Comparison of ENCODE assay signal across 15 cellular contexts in the genomic region with DNA sequence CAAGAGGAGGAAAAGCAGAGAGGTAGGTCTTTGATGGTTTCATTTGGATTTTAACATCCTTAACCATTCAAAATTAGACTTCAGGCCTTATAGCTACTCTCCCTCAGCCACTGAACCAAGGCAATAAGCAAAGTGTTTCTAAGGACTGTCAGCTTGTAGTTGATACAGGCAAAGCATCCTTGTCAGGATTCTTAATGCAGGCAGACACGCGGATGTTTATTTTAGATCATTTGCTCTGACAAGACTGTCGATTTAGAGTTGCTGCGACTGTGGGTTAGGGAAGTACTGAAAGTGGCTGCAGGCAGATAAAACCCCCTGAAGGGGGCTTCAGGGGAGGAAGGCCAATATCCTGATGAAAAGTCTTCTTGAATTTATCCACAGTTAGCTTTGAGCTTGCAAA. TPM values are rescaled to one million over a fixed set of nuclear protein-coding genes. Genes with fewer than 3 reads are reported as not detected.
DNase-seq lines count a peak whose midpoint lies in the region; ATAC-seq and TF ChIP-seq lines count a peak whose summit lies in the region.
"Had no signal": no experiment of that assay in that cellular context is flagged by ENCODE, and none has a peak within 500 bp of the region (broad histone marks: within the 10 kb centered on the region; RNA-seq: fewer than 3 reads in every experiment).

No MANE protein-coding gene starts in this region.

- peaks cover 5% of the 10 kb centered on the region for H3K4me1 Mint-ChIP-seq in nephron progenitor cell
- no peaks in the 10 kb centered on the region for H3K4me1 Mint-ChIP-seq in CD4-positive, alpha-beta T cell (ENCODE audit: low read depth)
- H3K4me1 Mint-ChIP-seq: B cell; CD4-positive, alpha-beta memory T cell had no signal

- no peak overlapping the region for H3K27ac ChIP-seq in CD4-positive, alpha-beta T cell (ENCODE audit: low read depth, low read length)
- H3K27ac ChIP-seq: GM23248 had no signal

- intact Hi-C loops in CD4-positive, alpha-beta T cell (cut with DNase I, micrococcal nuclease): no loop called here

- TF ChIP-seq CTCF in nephron progenitor cell (IDR thresholded peaks at IDR 0.05): no peak
- TF ChIP-seq CTCF in CD4-positive, alpha-beta T cell (IDR thresholded peaks at IDR 0.05): no peak

- DNase-seq in NCI-H82 (lab: John Stamatoyannopoulos, UW) (peak; percentile 2), NCI-H82 treated with DMSO at 0.1 percent for 48 hours (lab: John Stamatoyannopoulos, UW; ENCODE audit: unreplicated experiment) (no peak), nephron progenitor cell (no peak), NCI-H526 (lab: John Stamatoyannopoulos, UW) (no peak), ureter (ENCODE audit: low spot score) (no peak)
- no peak for DNase-seq in CD4-positive, alpha-beta T cell
- DNase-seq: C1 segment of cervical spinal cord; CD4-positive, alpha-beta memory T cell; DMS153; DMS79 treated with DMSO at 0.1 percent for 48 hours; EL; GM23248; H7 had no signal

- no peaks in the 10 kb centered on the region for H3K9me3 ChIP-seq in CD4-positive, alpha-beta T cell (ENCODE audit: control insufficient read depth, low read length)

- H3K27me3 Mint-ChIP-seq in nephron progenitor cell (ENCODE audit: low read depth, poor library complexity): no peaks in the 10 kb centered on the region
- H3K27me3 Mint-ChIP-seq in CD4-positive, alpha-beta T cell: no peaks in the 10 kb centered on the region
- H3K27me3 Mint-ChIP-seq: CD4-positive, alpha-beta memory T cell had no signal

- H3K27me3 ChIP-seq in CD4-positive, alpha-beta T cell (ENCODE audit: control insufficient read depth, insufficient read depth, low read length): no peaks in the 10 kb centered on the region

- H3K4me3 Mint-ChIP-seq in nephron progenitor cell: no peak overlapping the region
- no peak overlapping the region for H3K4me3 Mint-ChIP-seq in CD4-positive, alpha-beta T cell
- H3K4me3 Mint-ChIP-seq: B cell; CD4-positive, alpha-beta memory T cell had no signal

- ATAC-seq in CD4-positive, alpha-beta T cell (ENCODE audit: poor library complexity): no peak

- H3K36me3 Mint-ChIP-seq in nephron progenitor cell (ENCODE audit: low read depth): no peaks in the 10 kb centered on the region
- H3K36me3 Mint-ChIP-seq in CD4-positive, alpha-beta T cell (ENCODE audit: low read depth): no peaks in the 10 kb centered on the region
- H3K36me3 Mint-ChIP-seq: CD4-positive, alpha-beta memory T cell had no signal

- POLR2A ChIA-PET in CD4-positive, alpha-beta T cell (lab: Charles Lee): no interaction called here

- H3K9me3 Mint-ChIP-seq in nephron progenitor cell: no peaks in the 10 kb centered on the region
- H3K9me3 Mint-ChIP-seq in CD4-positive, alpha-beta T cell: no peaks in the 10 kb centered on the region

- CTCF ChIA-PET in CD4-positive, alpha-beta T cell (lab: Charles Lee): no interaction called here

- peak overlapping the region; percentile 37 for H3K27ac Mint-ChIP-seq in nephron progenitor cell
- no peak overlapping the region for H3K27ac Mint-ChIP-seq in CD4-positive, alpha-beta T cell
- H3K27ac Mint-ChIP-seq: B cell; CD4-positive, alpha-beta memory T cell had no signal

TF ChIP-seq in PFSK-1, 5 proteins besides CTCF, POLR2A, EP300 and RAD21:
- TF ChIP-seq SIN3A (IDR thresholded peaks at IDR 0.05; ENCODE audit: borderline replicate concordance, insufficient read depth, low read length) (0 out of 2 replicates have a peak, but pooled peaks have one; percentile 42), TAF1 (IDR thresholded peaks at IDR 0.05; ENCODE audit: borderline replicate concordance, insufficient read depth, low read length) (no peak)
- TF ChIP-seq, protein P1, sequence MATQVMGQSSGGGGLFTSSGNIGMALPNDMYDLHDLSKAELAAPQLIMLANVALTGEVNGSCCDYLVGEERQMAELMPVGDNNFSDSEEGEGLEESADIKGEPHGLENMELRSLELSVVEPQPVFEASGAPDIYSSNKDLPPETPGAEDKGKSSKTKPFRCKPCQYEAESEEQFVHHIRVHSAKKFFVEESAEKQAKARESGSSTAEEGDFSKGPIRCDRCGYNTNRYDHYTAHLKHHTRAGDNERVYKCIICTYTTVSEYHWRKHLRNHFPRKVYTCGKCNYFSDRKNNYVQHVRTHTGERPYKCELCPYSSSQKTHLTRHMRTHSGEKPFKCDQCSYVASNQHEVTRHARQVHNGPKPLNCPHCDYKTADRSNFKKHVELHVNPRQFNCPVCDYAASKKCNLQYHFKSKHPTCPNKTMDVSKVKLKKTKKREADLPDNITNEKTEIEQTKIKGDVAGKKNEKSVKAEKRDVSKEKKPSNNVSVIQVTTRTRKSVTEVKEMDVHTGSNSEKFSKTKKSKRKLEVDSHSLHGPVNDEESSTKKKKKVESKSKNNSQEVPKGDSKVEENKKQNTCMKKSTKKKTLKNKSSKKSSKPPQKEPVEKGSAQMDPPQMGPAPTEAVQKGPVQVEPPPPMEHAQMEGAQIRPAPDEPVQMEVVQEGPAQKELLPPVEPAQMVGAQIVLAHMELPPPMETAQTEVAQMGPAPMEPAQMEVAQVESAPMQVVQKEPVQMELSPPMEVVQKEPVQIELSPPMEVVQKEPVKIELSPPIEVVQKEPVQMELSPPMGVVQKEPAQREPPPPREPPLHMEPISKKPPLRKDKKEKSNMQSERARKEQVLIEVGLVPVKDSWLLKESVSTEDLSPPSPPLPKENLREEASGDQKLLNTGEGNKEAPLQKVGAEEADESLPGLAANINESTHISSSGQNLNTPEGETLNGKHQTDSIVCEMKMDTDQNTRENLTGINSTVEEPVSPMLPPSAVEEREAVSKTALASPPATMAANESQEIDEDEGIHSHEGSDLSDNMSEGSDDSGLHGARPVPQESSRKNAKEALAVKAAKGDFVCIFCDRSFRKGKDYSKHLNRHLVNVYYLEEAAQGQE (IDR thresholded peaks at IDR 0.05; ENCODE audit: insufficient read depth in 1 of 2, low read depth in 2 of 2, low read length in 2 of 2): peak in 1 of 2 experiments; percentile 44; a peak in 1 of 4 replicates

RNA-seq across cellular contexts. Expression of gene CDH20, which starts 46.6 kb away (rescaled TPM):
- 0.36 TPM for polyA plus RNA-seq in PFSK-1 (2012; ENCODE audit: insufficient read length, low read depth)
- total RNA-seq in CD4-positive, alpha-beta T cell: under 1 TPM; 0.16 to 0.39 TPM
- total RNA-seq in ureter: 0.75 TPM
- total RNA-seq: B cell; CD4-positive, alpha-beta memory T cell; GM23248 had no signal
- polyA plus RNA-seq: CD4-positive, alpha-beta memory T cell; GM23248 had no signal
